ENCODE assay signal across 32 cellular contexts in genomic region chr4:55426518-55426917, GRCh38. TPM values are rescaled to one million over a fixed set of nuclear protein-coding genes. Genes with fewer than 3 reads are reported as not detected.
DNase-seq lines count a peak whose midpoint lies in the region; ATAC-seq and TF ChIP-seq lines count a peak whose summit lies in the region.
"Had no signal": no experiment of that assay in that cellular context is flagged by ENCODE, and none has a peak within 500 bp of the region (broad histone marks: within the 10 kb centered on the region; RNA-seq: fewer than 3 reads in every experiment).

No MANE protein-coding gene starts in this region.

- H3K36me3 Mint-ChIP-seq in MCF 10A (ENCODE audit: insufficient read depth, unreplicated experiment) = peaks cover 100% of the 10 kb centered on the region

- H3K4me3 ChIP-seq in mammary epithelial cell (replicated peaks in 1 of 3; ENCODE audit: insufficient read depth in 1 of 3, low read depth in 2 of 3, low read length in 3 of 3) (no peak overlapping the region), RWPE2 (ENCODE audit: severe bottlenecking) (no peak overlapping the region), epithelial cell of esophagus (ENCODE audit: low read length) (no peak overlapping the region), psoas muscle (no peak overlapping the region), OCI-LY7 (ENCODE audit: low read depth, low read length, poor library complexity, severe bottlenecking) (no peak overlapping the region)
- H3K4me3 ChIP-seq: breast epithelium, gastrocnemius medialis, PC-9, transverse colon had no signal

- CTCF ChIA-PET in MCF 10A (lab: Yijun Ruan, JAX) (interaction anchor here (0.7 to 1.6 kb wide), 3 partner anchors 81 to 763 kb away, joined by 3 to 5 read pairs (median 3); partner anchors contain the start of gene SRD5A3), mammary epithelial cell (lab: Charles Lee; ENCODE audit: low non-redundant PET) (no interaction called here), OCI-LY7 (lab: Charles Lee; ENCODE audit: unreplicated experiment) (no interaction called here)

- H3K27me3 Mint-ChIP-seq in MCF 10A (ENCODE audit: insufficient read depth, unreplicated experiment) = no peaks in the 10 kb centered on the region
- H3K27me3 Mint-ChIP-seq: B cell had no signal

- H3K9ac ChIP-seq in mammary epithelial cell (ENCODE audit: insufficient read depth, low read length) = no peak overlapping the region

- dilution Hi-C loops in mammary epithelial cell (cut with HindIII; ENCODE audit: low sequenced_read_pairs) = no loop called here

- DNase-seq in MCF 10A (ENCODE audit: unreplicated experiment) = peak; percentile 17
- no peak for DNase-seq in mammary epithelial cell
- DNase-seq in RWPE2 (ENCODE audit: low spot score) = no peak
- peak; percentile 25 for DNase-seq in epithelial cell of esophagus (ENCODE audit: low read depth)
- DNase-seq in psoas muscle = no peak
- DNase-seq in DMS 273 treated with DMSO at 0.1 percent for 48 hours (lab: John Stamatoyannopoulos, UW) = no peak
- no peak for DNase-seq in OCI-LY7 (ENCODE audit: low spot score)
- no peak for DNase-seq in NCI-H2029 treated with DMSO at 0.1 percent for 48 hours (lab: John Stamatoyannopoulos, UW)
- DNase-seq: activated CD4-positive, alpha-beta T cell treated with anti-CD3 and anti-CD28 coated beads, Interleukin-2, amount 50 U/mL, for 48 hours; activated CD4-positive, CD25-positive, alpha-beta regulatory T cell; activated naive CD4-positive, alpha-beta T cell treated with Interleukin-2 at 50 U/mL for 16 hours; amygdala; DMS79; effector CD4-positive, alpha-beta T cell; erythroblast; gastrocnemius medialis; GDM1; H7; KBM-7; left cardiac atrium; mesendoderm; MM.1S; NCI-H1417 treated with DMSO at 0.1 percent for 48 hours; NCI-H2081 treated with DMSO at 0.1 percent for 48 hours; NCI-H446 treated with DMSO at 0.1 percent for 48 hours; nucleus accumbens; PC-9; retina; SHP77; transverse colon had no signal

- TF ChIP-seq CTCF in MCF 10A (IDR thresholded peaks at IDR 0.05; ENCODE audit: unreplicated experiment) (no peak), mammary epithelial cell (conservative IDR thresholded peaks at IDR 0.05 in 1 of 2, IDR thresholded peaks at IDR 0.05 in 1 of 2; ENCODE audit: extremely low read depth in 1 of 2, insufficient read depth in 1 of 2, low read depth in 1 of 2, low read length in 2 of 2) (no peak), RWPE2 (IDR thresholded peaks at IDR 0.05; ENCODE audit: poor library complexity, severe bottlenecking) (no peak), epithelial cell of esophagus (IDR thresholded peaks at IDR 0.05; ENCODE audit: insufficient read depth, low read depth, low read length, missing control alignments) (no peak), psoas muscle (IDR thresholded peaks at IDR 0.05) (no peak), OCI-LY7 (conservative IDR thresholded peaks at IDR 0.05; ENCODE audit: low read length) (no peak)

- H3K27me3 ChIP-seq in mammary epithelial cell (ENCODE audit: insufficient read depth, low read length) = no peaks in the 10 kb centered on the region
- H3K27me3 ChIP-seq in RWPE2 (ENCODE audit: insufficient read depth, poor library complexity, severe bottlenecking) = no peaks in the 10 kb centered on the region
- no peaks in the 10 kb centered on the region for H3K27me3 ChIP-seq in psoas muscle (ENCODE audit: insufficient read depth in 3 of 3, low read length in 2 of 3)
- H3K27me3 ChIP-seq: breast epithelium, gastrocnemius medialis, transverse colon had no signal

- in situ Hi-C loops in mammary epithelial cell (cut with MboI; ENCODE audit: low sequenced_read_pairs in 2 of 2) = loop anchor here in 1 of 2 donors (25.0 kb wide), 2 partner anchors 311 to 436 kb away; partner anchors contain the start of gene EXOC1

- no peaks in the 10 kb centered on the region for H3K9me3 Mint-ChIP-seq in MCF 10A (ENCODE audit: unreplicated experiment)

- no peak overlapping the region for H2AFZ ChIP-seq in mammary epithelial cell (ENCODE audit: low read depth, low read length)
- no peak overlapping the region for H2AFZ ChIP-seq in OCI-LY7 (ENCODE audit: low read length)
- H2AFZ ChIP-seq: PC-9 had no signal

- H4K20me1 ChIP-seq in mammary epithelial cell (ENCODE audit: insufficient read depth, low read length) (no peaks in the 10 kb centered on the region), OCI-LY7 (ENCODE audit: insufficient read depth, low read length) (no peaks in the 10 kb centered on the region)

- intact Hi-C loops in MCF 10A (cut with micrococcal nuclease) = no loop called here
- intact Hi-C loops in mammary epithelial cell (cut with micrococcal nuclease) = no loop called here
- intact Hi-C loops in psoas muscle (cut with DNase I) = no loop called here
- intact Hi-C loops in OCI-LY7 (cut with micrococcal nuclease; ENCODE audit: unreplicated experiment) = no loop called here

- peaks cover 17% of the 10 kb centered on the region for H3K4me1 Mint-ChIP-seq in MCF 10A (ENCODE audit: insufficient read depth, unreplicated experiment)
- H3K4me1 Mint-ChIP-seq: B cell had no signal

- H3K4me2 ChIP-seq in mammary epithelial cell (ENCODE audit: insufficient read depth, low read depth, low read length) (no peak overlapping the region), OCI-LY7 (ENCODE audit: low read length) (no peak overlapping the region)
- H3K4me2 ChIP-seq: PC-9 had no signal

- H3K9me2 ChIP-seq in OCI-LY7 (ENCODE audit: insufficient read depth, low read length) = no peaks in the 10 kb centered on the region

- no peak overlapping the region for H3K4me3 Mint-ChIP-seq in MCF 10A (ENCODE audit: unreplicated experiment)
- H3K4me3 Mint-ChIP-seq: B cell had no signal

- H3K79me2 ChIP-seq in mammary epithelial cell (ENCODE audit: insufficient read depth, low read length) (peaks cover 25% of the 10 kb centered on the region), OCI-LY7 (ENCODE audit: insufficient read depth, low read depth, low read length) (no peaks in the 10 kb centered on the region)

- H3K4me1 ChIP-seq in mammary epithelial cell (ENCODE audit: insufficient read depth, low read length) = peaks cover 4% of the 10 kb centered on the region
- no peaks in the 10 kb centered on the region for H3K4me1 ChIP-seq in RWPE2 (ENCODE audit: insufficient read depth, poor library complexity, severe bottlenecking)
- no peaks in the 10 kb centered on the region for H3K4me1 ChIP-seq in psoas muscle
- no peaks in the 10 kb centered on the region for H3K4me1 ChIP-seq in OCI-LY7 (ENCODE audit: insufficient read depth, low read length, poor library complexity, severe bottlenecking)
- H3K4me1 ChIP-seq: breast epithelium, gastrocnemius medialis, transverse colon had no signal

- H3K9me3 ChIP-seq in mammary epithelial cell (replicated peaks; ENCODE audit: insufficient read depth, low read length) = no peaks in the 10 kb centered on the region
- H3K9me3 ChIP-seq in RWPE2 (ENCODE audit: severe bottlenecking) = no peaks in the 10 kb centered on the region
- H3K9me3 ChIP-seq in psoas muscle = no peaks in the 10 kb centered on the region
- H3K9me3 ChIP-seq in OCI-LY7 (ENCODE audit: low read length) = no peaks in the 10 kb centered on the region
- H3K9me3 ChIP-seq: breast epithelium, gastrocnemius medialis, transverse colon had no signal

- H3K36me3 ChIP-seq in mammary epithelial cell (ENCODE audit: insufficient read depth, low read length) (peaks cover 49% of the 10 kb centered on the region), RWPE2 (ENCODE audit: low read depth) (peaks cover 97% of the 10 kb centered on the region), psoas muscle (ENCODE audit: insufficient read depth in 1 of 2, low read depth in 1 of 2) (peaks cover 8 to 98% of the 10 kb centered on the region in 2 donors), OCI-LY7 (ENCODE audit: insufficient read depth, low read length) (peaks cover 96% of the 10 kb centered on the region)
- H3K36me3 ChIP-seq: breast epithelium had no signal

- H3K27ac Mint-ChIP-seq in MCF 10A (ENCODE audit: low read depth, unreplicated experiment) = no peak overlapping the region
- H3K27ac Mint-ChIP-seq: B cell had no signal

- ATAC-seq in RWPE2 (ENCODE audit: low read depth) (0 out of 3 replicates have a peak, but pooled peaks have one; percentile 17), psoas muscle (peak in 3 of 4 donors; percentile 50 to 59 (median 54))
- ATAC-seq: gastrocnemius medialis, left cardiac atrium had no signal

- POLR2A ChIA-PET in MCF 10A (lab: Yijun Ruan, JAX) (interaction anchor here (0.6 to 2.1 kb wide), 8 partner anchors 9 to 437 kb away, joined by 3 to 7 read pairs (median 4); partner anchors contain the start of gene SRD5A3), OCI-LY7 (lab: Charles Lee) (interaction anchor here (0.5 to 1.1 kb wide), 2 partner anchors 9 to 1975 kb away, joined by 4 to 5 read pairs; no protein-coding TSS in a partner anchor)

- H3K27ac ChIP-seq in mammary epithelial cell (ENCODE audit: insufficient read depth, low read depth, low read length) (no peak overlapping the region), RWPE2 (ENCODE audit: poor library complexity, severe bottlenecking) (no peak overlapping the region), psoas muscle (no peak overlapping the region), OCI-LY7 (ENCODE audit: low read depth, low read length, poor library complexity, severe bottlenecking) (no peak overlapping the region)
- H3K27ac ChIP-seq: breast epithelium, gastrocnemius medialis, PC-9, transverse colon had no signal

- BruUV-seq in MCF 10A (replicated peaks; lab: Mats Ljungman, UMichigan) (no TSS peak), mammary epithelial cell (replicated peaks; lab: Mats Ljungman, UMichigan) (no TSS peak), OCI-LY7 (replicated peaks; lab: Mats Ljungman, UMichigan) (no TSS peak)

RNA-seq across cellular contexts. Expression of gene TMEM165, which starts 30.8 kb away (rescaled TPM):
- total RNA-seq in MCF 10A (2022) (110 and 119 TPM in 2 replicates), mammary epithelial cell (100 to 1,000 TPM; 101 to 121 TPM), psoas muscle (10 to 100 TPM; 16.0 to 42.4 (median 27.5) TPM), OCI-LY7 (2022) (86.1 and 94.0 TPM in 2 replicates)
- polyA plus RNA-seq in mammary epithelial cell (57.2 TPM), psoas muscle (10 to 100 TPM; 16.5 to 61.0 (median 39.3) TPM)
- polyA minus RNA-seq in mammary epithelial cell = 178 TPM
- 67.1 and 70.8 TPM in 2 replicates for total RNA-seq in OCI-LY7 (2014; rRNA removed; shearing (Covaris generic))

Comparison
In these comparisons a context has a peak if more than half of its experiments do, and no peak if none do; other contexts are left out.
1. DNase-seq: peak in MCF 10A (single experiment) and epithelial cell of esophagus (single experiment); none in mammary epithelial cell (single experiment), RWPE2 (single experiment), psoas muscle (0 of 2), DMS 273 treated with DMSO at 0.1 percent for 48 hours (single experiment), OCI-LY7 (single experiment) and NCI-H2029 treated with DMSO at 0.1 percent for 48 hours (single experiment).